9 cellular contexts compared by ENCODE assay signal in the genomic region with DNA sequence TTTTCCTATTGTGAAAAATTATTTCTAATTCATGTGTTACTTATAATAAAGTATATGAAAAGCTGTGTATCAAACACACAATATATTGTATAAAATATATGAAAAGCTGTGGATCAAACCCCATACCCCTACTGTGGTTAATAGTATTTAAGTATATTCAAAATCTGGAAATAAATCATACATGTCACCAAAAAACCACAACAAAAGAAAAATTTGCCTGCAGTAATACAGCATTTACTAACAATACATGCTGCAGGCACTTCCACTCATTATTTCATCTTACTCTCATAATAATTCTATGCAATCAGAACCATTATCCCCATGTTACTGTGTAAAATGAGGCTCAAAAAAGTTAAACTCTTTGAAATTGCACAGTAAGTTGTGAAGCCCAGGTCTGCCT.
DNase-seq lines count a peak whose midpoint lies in the region; ATAC-seq and TF ChIP-seq lines count a peak whose summit lies in the region.
"Had no signal": no experiment of that assay in that cellular context is flagged by ENCODE, and none has a peak within 500 bp of the region (broad histone marks: within the 10 kb centered on the region; RNA-seq: fewer than 3 reads in every experiment).

No MANE protein-coding gene starts in this region.

- H3K9me3 ChIP-seq in adipocyte (ENCODE audit: control insufficient read depth, low read length) (no peaks in the 10 kb centered on the region), liver (ENCODE audit: control insufficient read depth in 4 of 4, low read length in 3 of 4) (no peaks in the 10 kb centered on the region), transverse colon (no peaks in the 10 kb centered on the region)

- H3K4me3 ChIP-seq in adipocyte (ENCODE audit: low read length) (peak overlapping the region; percentile 95), liver (ENCODE audit: low read depth in 1 of 3, low read length in 3 of 3) (no peak overlapping the region), transverse colon (peak overlapping the region in 3 of 4 donors; percentile 68 to 93 (median 85))

- TF ChIP-seq RAD21 in liver (IDR thresholded peaks at IDR 0.05), result no peak

- DNase-seq in activated naive CD4-positive, alpha-beta T cell treated with anti-CD3 and anti-CD28 coated beads, Interleukin-2, amount 10 ng/mL, durations not matched to agents 7 days and 5 days, result no peak
- DNase-seq in activated naive CD4-positive, alpha-beta T cell treated with anti-CD3 and anti-CD28 coated beads, Interleukin-2, amount 50 U/mL, for 16 hours, result no peak
- DNase-seq in adipocyte (ENCODE audit: low read depth), result no peak
- DNase-seq in transverse colon, result no peak
- no peak for DNase-seq in SHP77 treated with DMSO at 0.1 percent for 48 hours (lab: John Stamatoyannopoulos, UW)
- no peak for DNase-seq in NCI-H345 (lab: John Stamatoyannopoulos, UW)
- DNase-seq: activated CD4-positive, CD25-positive, alpha-beta regulatory T cell treated with anti-CD3 and anti-CD28 coated beads, Interleukin-2, amount 50 U/mL, for 72 hours had no signal

- no peaks in the 10 kb centered on the region for H3K9me3 Mint-ChIP-seq in activated naive CD4-positive, alpha-beta T cell treated with anti-CD3 and anti-CD28 coated beads, Interleukin-2, amount 10 ng/mL, durations not matched to agents 7 days and 5 days

- intact Hi-C loops in transverse colon (cut with DNase I; ENCODE audit: low total_unique reads), result no loop called here

- no peak for TF ChIP-seq POLR2A in transverse colon (IDR thresholded peaks at IDR 0.05)

- H3K9ac ChIP-seq in adipocyte (ENCODE audit: low read length), result peak overlapping the region; percentile 97
- peak overlapping the region; percentile 70 to 77 for H3K9ac ChIP-seq in liver (ENCODE audit: low read depth in 1 of 2, low read length in 2 of 2)

- H3K4me1 Mint-ChIP-seq in activated naive CD4-positive, alpha-beta T cell treated with anti-CD3 and anti-CD28 coated beads, Interleukin-2, amount 10 ng/mL, durations not matched to agents 7 days and 5 days, result peaks cover 72% of the 10 kb centered on the region

- peaks cover 35% of the 10 kb centered on the region for H3K36me3 Mint-ChIP-seq in activated naive CD4-positive, alpha-beta T cell treated with anti-CD3 and anti-CD28 coated beads, Interleukin-2, amount 10 ng/mL, durations not matched to agents 7 days and 5 days

- H3K27ac ChIP-seq in liver (ENCODE audit: low read depth in 1 of 2, low read length in 2 of 2), result peak overlapping the region; percentile 97
- peak overlapping the region; percentile 95 to 100 (median 99) for H3K27ac ChIP-seq in transverse colon

- H3K27me3 ChIP-seq in adipocyte (replicated peaks; ENCODE audit: control insufficient read depth, insufficient read depth, low read length) (no peaks in the 10 kb centered on the region), liver (ENCODE audit: control insufficient read depth in 4 of 4, insufficient read depth in 4 of 4, low read length in 3 of 4) (no peaks in the 10 kb centered on the region), transverse colon (no peaks in the 10 kb centered on the region)

- CTCF ChIA-PET in activated naive CD4-positive, alpha-beta T cell treated with anti-CD3 and anti-CD28 coated beads, Interleukin-2, amount 10 ng/mL, durations not matched to agents 7 days and 5 days (lab: Charles Lee), result interaction anchor here (0.8 to 1.6 kb wide), 2 partner anchors 8 to 27 kb away, joined by 3 to 5 read pairs; no protein-coding TSS in a partner anchor

- ATAC-seq in GM19452 (IDR thresholded peaks at IDR 0.05; ENCODE audit: unreplicated experiment), result no peak

- in situ Hi-C loops in transverse colon (cut with MboI; ENCODE audit: low pct_ligation_motif_present in 1 of 4, low pct_unique_long_range_greater_than_20kb in 1 of 4, low sequenced_read_pairs in 3 of 4), result no loop called here

- peak overlapping the region; percentile 98 for H3K27ac Mint-ChIP-seq in activated naive CD4-positive, alpha-beta T cell treated with anti-CD3 and anti-CD28 coated beads, Interleukin-2, amount 10 ng/mL, durations not matched to agents 7 days and 5 days

- H3K27me3 Mint-ChIP-seq in activated naive CD4-positive, alpha-beta T cell treated with anti-CD3 and anti-CD28 coated beads, Interleukin-2, amount 10 ng/mL, durations not matched to agents 7 days and 5 days, result peaks cover 4% of the 10 kb centered on the region

- peak overlapping the region; percentile 86 for H3K4me3 Mint-ChIP-seq in activated naive CD4-positive, alpha-beta T cell treated with anti-CD3 and anti-CD28 coated beads, Interleukin-2, amount 10 ng/mL, durations not matched to agents 7 days and 5 days

- H3K4me1 ChIP-seq in adipocyte (ENCODE audit: control insufficient read depth, insufficient read depth, low read length) (peaks cover 24% of the 10 kb centered on the region), liver (ENCODE audit: control insufficient read depth in 4 of 4, insufficient read depth in 4 of 4, low read length in 3 of 4) (peaks cover 0 to 28% (median 20%) of the 10 kb centered on the region in 4 donors), transverse colon (peaks cover 18 to 41% (median 20%) of the 10 kb centered on the region in 4 donors)

- TF ChIP-seq EP300 in transverse colon (IDR thresholded peaks at IDR 0.05; ENCODE audit: low read depth), result no peak

- H3K36me3 ChIP-seq in adipocyte (ENCODE audit: control insufficient read depth, insufficient read depth, low read length, severe bottlenecking) (peaks cover 4% of the 10 kb centered on the region), liver (ENCODE audit: control insufficient read depth in 4 of 4, insufficient read depth in 3 of 4, low read depth in 1 of 4, low read length in 3 of 4) (peaks cover 0 to 5% (median 1%) of the 10 kb centered on the region in 4 donors), transverse colon (no peaks in the 10 kb centered on the region)

- no peak for TF ChIP-seq CTCF in liver (IDR thresholded peaks at IDR 0.05; ENCODE audit: low read depth, low read length, missing input control)
- no peak for TF ChIP-seq CTCF in transverse colon (IDR thresholded peaks at IDR 0.05)

TF ChIP-seq in liver, 16 proteins besides CTCF, POLR2A, EP300 and RAD21:
- TF ChIP-seq FOXA1 (IDR thresholded peaks at IDR 0.05) (no peak), YY1 (IDR thresholded peaks at IDR 0.05) (no peak), SP1 (IDR thresholded peaks at IDR 0.05) (no peak), FOXA2 (IDR thresholded peaks at IDR 0.05) (no peak), MAX (IDR thresholded peaks at IDR 0.05) (no peak), EGR1 (IDR thresholded peaks at IDR 0.05; ENCODE audit: low read depth in 2 of 2) (no peak), NR2F2 (IDR thresholded peaks at IDR 0.05) (no peak), HNF4G (IDR thresholded peaks at IDR 0.05) (no peak), REST (IDR thresholded peaks at IDR 0.05) (no peak), TAF1 (conservative IDR thresholded peaks at IDR 0.05) (no peak), GABPA (IDR thresholded peaks at IDR 0.05 in 1 of 2, conservative IDR thresholded peaks at IDR 0.05 in 1 of 2) (no peak), RXRA (IDR thresholded peaks at IDR 0.05) (no peak), HNF4A (conservative IDR thresholded peaks at IDR 0.05) (no peak), JUND (IDR thresholded peaks at IDR 0.05) (no peak)
- TF ChIP-seq, protein P1, sequence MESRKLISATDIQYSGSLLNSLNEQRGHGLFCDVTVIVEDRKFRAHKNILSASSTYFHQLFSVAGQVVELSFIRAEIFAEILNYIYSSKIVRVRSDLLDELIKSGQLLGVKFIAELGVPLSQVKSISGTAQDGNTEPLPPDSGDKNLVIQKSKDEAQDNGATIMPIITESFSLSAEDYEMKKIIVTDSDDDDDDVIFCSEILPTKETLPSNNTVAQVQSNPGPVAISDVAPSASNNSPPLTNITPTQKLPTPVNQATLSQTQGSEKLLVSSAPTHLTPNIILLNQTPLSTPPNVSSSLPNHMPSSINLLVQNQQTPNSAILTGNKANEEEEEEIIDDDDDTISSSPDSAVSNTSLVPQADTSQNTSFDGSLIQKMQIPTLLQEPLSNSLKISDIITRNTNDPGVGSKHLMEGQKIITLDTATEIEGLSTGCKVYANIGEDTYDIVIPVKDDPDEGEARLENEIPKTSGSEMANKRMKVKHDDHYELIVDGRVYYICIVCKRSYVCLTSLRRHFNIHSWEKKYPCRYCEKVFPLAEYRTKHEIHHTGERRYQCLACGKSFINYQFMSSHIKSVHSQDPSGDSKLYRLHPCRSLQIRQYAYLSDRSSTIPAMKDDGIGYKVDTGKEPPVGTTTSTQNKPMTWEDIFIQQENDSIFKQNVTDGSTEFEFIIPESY (IDR thresholded peaks at IDR 0.05), result no peak
- TF ChIP-seq, protein P2, sequence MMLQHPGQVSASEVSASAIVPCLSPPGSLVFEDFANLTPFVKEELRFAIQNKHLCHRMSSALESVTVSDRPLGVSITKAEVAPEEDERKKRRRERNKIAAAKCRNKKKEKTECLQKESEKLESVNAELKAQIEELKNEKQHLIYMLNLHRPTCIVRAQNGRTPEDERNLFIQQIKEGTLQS (IDR thresholded peaks at IDR 0.05), result no peak
TF ChIP-seq in liver: peak in this region for 0.

Comparison
In these comparisons a context has a peak if more than half of its experiments do, and no peak if none do; other contexts are left out.
1. H3K4me3 ChIP-seq: peak in adipocyte (single experiment) and transverse colon (3 of 4); none in liver (0 of 3).